In genomic region chr9:99241106-99241505, GRCh38 we compare ENCODE assay signal across 26 cellular contexts. TPM values are rescaled to one million over a fixed set of nuclear protein-coding genes. Genes with fewer than 3 reads are reported as not detected.
A peak's percentile ranks its signal among the peaks of the same experiment; 100 is the strongest.
DNase-seq lines count a peak whose midpoint lies in the region; ATAC-seq, FAIRE-seq and TF ChIP-seq lines count a peak whose summit lies in the region.
"Had no signal": no experiment of that assay in that cellular context is flagged by ENCODE, and none has a peak within 500 bp of the region (broad histone marks: within the 10 kb centered on the region; RNA-seq: fewer than 3 reads in every experiment).

No MANE protein-coding gene starts in this region.

- peak; percentile 7; the same call in 1 of the 2 replicates for TF ChIP-seq CTCF in WERI-Rb-1 (IDR thresholded peaks at IDR 0.05; ENCODE audit: low read depth, low read length)
- peak; percentile 6 for TF ChIP-seq CTCF in fibroblast of villous mesenchyme (IDR thresholded peaks at IDR 0.05; ENCODE audit: insufficient read depth, low read depth, low read length)

- no peaks in the 10 kb centered on the region for H3K27me3 ChIP-seq in WERI-Rb-1 (ENCODE audit: insufficient read depth, low read depth, severe bottlenecking)
- H3K27me3 ChIP-seq: heart right ventricle, SJCRH30, upper lobe of left lung had no signal

- H3K4me3 ChIP-seq in WERI-Rb-1 (ENCODE audit: low read depth, low read length) (no peak overlapping the region), fibroblast of villous mesenchyme (ENCODE audit: low read depth, low read length) (no peak overlapping the region)
- H3K4me3 ChIP-seq: heart right ventricle, SJCRH30, upper lobe of left lung had no signal

- FAIRE-seq in frontal cortex (lab: Jason Lieb, UNC), result no peak
- FAIRE-seq: HepG2 had no signal

- no peaks in the 10 kb centered on the region for H3K9me3 ChIP-seq in WERI-Rb-1 (ENCODE audit: severe bottlenecking)
- H3K9me3 ChIP-seq: heart right ventricle, upper lobe of left lung had no signal

- DNase-seq in Right ventricle myocardium superior (no peak), left cardiac atrium (no peak), WERI-Rb-1 (no peak), fibroblast of villous mesenchyme (ENCODE audit: low read depth) (no peak), NCI-H2081 (lab: John Stamatoyannopoulos, UW) (no peak), frontal cortex (ENCODE audit: low spot score in 2 of 2) (no peak), nucleus accumbens (lab: John Stamatoyannopoulos, UW) (no peak)
- DNase-seq: activated CD4-positive, alpha-beta T cell treated with anti-CD3 and anti-CD28 coated beads for 48 hours; activated naive CD4-positive, alpha-beta T cell treated with anti-CD3 and anti-CD28 coated beads, Interleukin-2, amount 50 U/mL, for 16 hours; amniotic stem cell; DMS79 treated with DMSO at 0.1 percent for 48 hours; GDM1; H7; heart right ventricle; kidney glomerular epithelial cell; NCI-H1417; NCI-H2029; NCI-H524 treated with DMSO at 0.1 percent for 48 hours; SJCRH30; stimulated activated naive B cell treated with anti-CD40 and anti-IgM and Interleukin-4, amounts not matched to agents 10 μg/mL and 1 μg/mL and 100 μg/mL, for 72 hours; T1000; upper lobe of left lung had no signal

- no peaks in the 10 kb centered on the region for H3K36me3 ChIP-seq in WERI-Rb-1

- peak; percentile 37 for ATAC-seq in Right ventricle myocardium superior (ENCODE audit: poor library complexity)
- no peak for ATAC-seq in left cardiac atrium
- ATAC-seq in HG03196 (IDR thresholded peaks at IDR 0.05; ENCODE audit: unreplicated experiment), result no peak
- ATAC-seq: heart right ventricle; HepG2; natural killer cell treated with Interleukin-12 subunit alpha and Interleukin-12 subunit beta and Interleukin-15 and Interleukin-18, amount 100 ng/mL, for 72 hours; stimulated activated naive B cell treated with anti-CD40 and anti-IgM and Interleukin-4, amounts not matched to agents 10 μg/mL and 1 μg/mL and 100 μg/mL, for 72 hours had no signal

- intact Hi-C loops in Right ventricle myocardium superior (cut with DNase I), result no loop called here
- intact Hi-C loops in left cardiac atrium (cut with DNase I), result no loop called here

- H3K27ac ChIP-seq in WERI-Rb-1, result no peak overlapping the region
- H3K27ac ChIP-seq: 22Rv1, heart right ventricle, SJCRH30, upper lobe of left lung had no signal

RNA-seq across cellular contexts. Expression of gene SEC61B, which starts 19.0 kb away (rescaled TPM):
- total RNA-seq in Right ventricle myocardium superior (41.9 TPM), left cardiac atrium (10 to 100 TPM; 60.4 to 77.8 TPM), fibroblast of villous mesenchyme (94.7 and 119 TPM in 2 replicates), frontal cortex (40.4 TPM)

RNA-seq across cellular contexts. Expression of gene ALG2, which starts 19.4 kb away (rescaled TPM):
- total RNA-seq in Right ventricle myocardium superior (14.4 TPM), left cardiac atrium (10 to 100 TPM; 15.1 to 29.3 TPM), fibroblast of villous mesenchyme (55.4 and 64.8 TPM in 2 replicates), frontal cortex (29.3 TPM)
